In genomic region chr20:53939554-53940355, GRCh38 we compare ENCODE assay signal across 8 cellular contexts.
A peak's percentile ranks its signal among the peaks of the same experiment; 100 is the strongest.
DNase-seq lines count a peak whose midpoint lies in the region; ATAC-seq and TF ChIP-seq lines count a peak whose summit lies in the region.

No MANE protein-coding gene starts in this region.

- H3K9me3 Mint-ChIP-seq in activated naive CD8-positive, alpha-beta T cell treated with anti-CD3 and anti-CD28 coated beads, Interleukin-2, amount 10 ng/mL, durations not matched to agents 7 days and 5 days, result no peaks in the 10 kb centered on the region
- H3K9me3 Mint-ChIP-seq in progenitor cell of endocrine pancreas (ENCODE audit: low read depth), result no peaks in the 10 kb centered on the region

- peaks cover 50% of the 10 kb centered on the region for H3K4me1 Mint-ChIP-seq in activated naive CD8-positive, alpha-beta T cell treated with anti-CD3 and anti-CD28 coated beads, Interleukin-2, amount 10 ng/mL, durations not matched to agents 7 days and 5 days
- peaks cover 30% of the 10 kb centered on the region for H3K4me1 Mint-ChIP-seq in progenitor cell of endocrine pancreas (ENCODE audit: low read depth)

- WGBS in heart left ventricle, 4 donors, result 3 to 4% (median 4%) methylated on average over 7 of the region's 7 CpGs

- H3K9ac ChIP-seq in DND-41 (ENCODE audit: low read depth, low read length) (no peak overlapping the region), KMS-11 (no peak overlapping the region; the same call in 1 of the 2 replicates), SK-N-MC (ENCODE audit: insufficient read length) (peak overlapping the region; percentile 42)

- H3K27ac ChIP-seq in DND-41 (ENCODE audit: low read length) (no peak overlapping the region), KMS-11 (peak overlapping the region; percentile 5; the same call in 1 of the 2 replicates), SK-N-MC (peak overlapping the region; percentile 27; the same call in 1 of the 2 replicates), heart left ventricle (peak overlapping the region in 11 of 12 donors; percentile 68 to 91 (median 77)), uterus (peak overlapping the region; percentile 45 to 71)

- TF ChIP-seq POLR2A in heart left ventricle (IDR thresholded peaks at IDR 0.05) (no peak), uterus (IDR thresholded peaks at IDR 0.05) (no peak)

- intact Hi-C loops in heart left ventricle (cut with DNase I), result loop anchor here (1.0 to 10.0 kb wide), 12 partner anchors 23 to 1625 kb away; no protein-coding TSS in a partner anchor
- intact Hi-C loops in uterus (cut with DNase I; ENCODE audit: low total_unique reads), result loop anchor here (10.0 kb wide), 1 partner anchor 365 kb away; no protein-coding TSS in a partner anchor

- H3K4me1 ChIP-seq in DND-41 (ENCODE audit: insufficient read depth, low read length) (peaks cover 11% of the 10 kb centered on the region), KMS-11 (ENCODE audit: low read depth, poor library complexity, severe bottlenecking) (peaks cover 74% of the 10 kb centered on the region), heart left ventricle (peaks cover 0 to 76% (median 36%) of the 10 kb centered on the region in 12 donors), uterus (peaks cover 0 to 6% of the 10 kb centered on the region in 2 donors)

- H3K9me3 ChIP-seq in DND-41 (ENCODE audit: insufficient read depth, low read length, severe bottlenecking), result no peaks in the 10 kb centered on the region
- H3K9me3 ChIP-seq in SK-N-MC (ENCODE audit: low read depth, low read length), result no peaks in the 10 kb centered on the region
- no peaks in the 10 kb centered on the region for H3K9me3 ChIP-seq in heart left ventricle
- H3K9me3 ChIP-seq in uterus, result no peaks in the 10 kb centered on the region

- peak overlapping the region; percentile 79 for H3K27ac Mint-ChIP-seq in activated naive CD8-positive, alpha-beta T cell treated with anti-CD3 and anti-CD28 coated beads, Interleukin-2, amount 10 ng/mL, durations not matched to agents 7 days and 5 days
- peak overlapping the region; percentile 46 for H3K27ac Mint-ChIP-seq in progenitor cell of endocrine pancreas

- POLR2A ChIA-PET in activated naive CD8-positive, alpha-beta T cell treated with anti-CD3 and anti-CD28 coated beads, Interleukin-2, amount 10 ng/mL, durations not matched to agents 7 days and 5 days (lab: Charles Lee), result interaction anchor here (0.6 to 1.2 kb wide), 6 partner anchors 9 to 336 kb away, joined by 3 to 6 read pairs (median 5); no protein-coding TSS in a partner anchor

- peak; percentile 83 for ATAC-seq in DND-41 (ENCODE audit: insufficient read depth, low read depth)
- peak; percentile 70 for ATAC-seq in GM21723 (IDR thresholded peaks at IDR 0.05; ENCODE audit: unreplicated experiment)
- ATAC-seq in activated naive CD8-positive, alpha-beta T cell treated with anti-CD3 and anti-CD28 coated beads, Interleukin-2, amount 10 ng/mL, durations not matched to agents 7 days and 5 days (ENCODE audit: low read depth), result peak; percentile 87
- ATAC-seq in heart left ventricle, result peak; percentile 90 to 95 (median 93)

- no peak overlapping the region for H3K4me3 ChIP-seq in DND-41 (ENCODE audit: low read depth in 1 of 2, low read length in 2 of 2)
- no peak overlapping the region for H3K4me3 ChIP-seq in KMS-11 (IDR thresholded peaks at IDR 0.05; ENCODE audit: insufficient read depth, low read depth, low read length)
- peak overlapping the region; percentile 69 for H3K4me3 ChIP-seq in SK-N-MC
- peak overlapping the region in 6 of 12 donors; percentile 13 to 31 (median 20) for H3K4me3 ChIP-seq in heart left ventricle
- H3K4me3 ChIP-seq in uterus, result no peak overlapping the region

- H4K20me1 ChIP-seq in DND-41 (ENCODE audit: insufficient read depth, low read length) (no peaks in the 10 kb centered on the region), KMS-11 (ENCODE audit: insufficient read depth) (no peaks in the 10 kb centered on the region)

- DNase-seq in DND-41, result peak; percentile 75
- DNase-seq in SK-N-MC (ENCODE audit: low read depth, low spot score), result peak; percentile 91
- peak; percentile 75 for DNase-seq in activated naive CD8-positive, alpha-beta T cell treated with anti-CD3 and anti-CD28 coated beads, Interleukin-2, amount 10 ng/mL, durations not matched to agents 7 days and 5 days
- DNase-seq in heart left ventricle, result peak; percentile 91 to 97 (median 92)
- DNase-seq in progenitor cell of endocrine pancreas (ENCODE audit: low spot score, unreplicated experiment), result peak; percentile 63
- peak; percentile 84 to 92 for DNase-seq in uterus

- H3K36me3 ChIP-seq in DND-41 (ENCODE audit: insufficient read depth, low read length) (no peaks in the 10 kb centered on the region), KMS-11 (ENCODE audit: insufficient read depth) (no peaks in the 10 kb centered on the region), SK-N-MC (ENCODE audit: insufficient read depth, low read length) (no peaks in the 10 kb centered on the region), heart left ventricle (no peaks in the 10 kb centered on the region), uterus (no peaks in the 10 kb centered on the region)

- no peaks in the 10 kb centered on the region for H3K79me2 ChIP-seq in DND-41 (ENCODE audit: insufficient read depth, low read length)
- H3K79me2 ChIP-seq in KMS-11 (ENCODE audit: insufficient read depth, low read depth), result no peaks in the 10 kb centered on the region

- TF ChIP-seq CTCF in DND-41 (IDR thresholded peaks at IDR 0.05; ENCODE audit: borderline replicate concordance, extremely low read depth, low read length, poor library complexity, severe bottlenecking) (peak; percentile 75), KMS-11 (conservative IDR thresholded peaks at IDR 0.05; ENCODE audit: low read depth, low read length) (peak; percentile 96), heart left ventricle (IDR thresholded peaks at IDR 0.05) (peak; percentile 62 to 86 (median 82)), progenitor cell of endocrine pancreas (IDR thresholded peaks at IDR 0.05; ENCODE audit: unreplicated experiment) (peak; percentile 78), uterus (IDR thresholded peaks at IDR 0.05) (peak; percentile 61 to 83 (median 74))

- H3K27me3 ChIP-seq in DND-41 (ENCODE audit: insufficient read depth, low read length, poor library complexity) (no peaks in the 10 kb centered on the region), KMS-11 (ENCODE audit: insufficient read depth, low read depth) (no peaks in the 10 kb centered on the region), heart left ventricle (no peaks in the 10 kb centered on the region), uterus (no peaks in the 10 kb centered on the region)

- H3K27me3 Mint-ChIP-seq in activated naive CD8-positive, alpha-beta T cell treated with anti-CD3 and anti-CD28 coated beads, Interleukin-2, amount 10 ng/mL, durations not matched to agents 7 days and 5 days, result no peaks in the 10 kb centered on the region
- peaks cover 6% of the 10 kb centered on the region for H3K27me3 Mint-ChIP-seq in progenitor cell of endocrine pancreas

- peak overlapping the region; percentile 47 for H3K4me3 Mint-ChIP-seq in activated naive CD8-positive, alpha-beta T cell treated with anti-CD3 and anti-CD28 coated beads, Interleukin-2, amount 10 ng/mL, durations not matched to agents 7 days and 5 days
- peak overlapping the region; percentile 21 for H3K4me3 Mint-ChIP-seq in progenitor cell of endocrine pancreas (ENCODE audit: low read depth)

- H3K4me2 ChIP-seq in DND-41 (ENCODE audit: insufficient read depth, low read length), result no peak overlapping the region
- H3K4me2 ChIP-seq in KMS-11, result peak overlapping the region; percentile 16; the same call in 1 of the 2 replicates

- H3K36me3 Mint-ChIP-seq in activated naive CD8-positive, alpha-beta T cell treated with anti-CD3 and anti-CD28 coated beads, Interleukin-2, amount 10 ng/mL, durations not matched to agents 7 days and 5 days, result peaks cover 1% of the 10 kb centered on the region
- H3K36me3 Mint-ChIP-seq in progenitor cell of endocrine pancreas (ENCODE audit: insufficient read depth), result no peaks in the 10 kb centered on the region

- H2AFZ ChIP-seq in DND-41 (ENCODE audit: low read depth, low read length) (no peak overlapping the region), KMS-11 (ENCODE audit: low read depth) (peak overlapping the region; percentile 25)
